ENCODE assay signal across 15 cellular contexts in the genomic region with DNA sequence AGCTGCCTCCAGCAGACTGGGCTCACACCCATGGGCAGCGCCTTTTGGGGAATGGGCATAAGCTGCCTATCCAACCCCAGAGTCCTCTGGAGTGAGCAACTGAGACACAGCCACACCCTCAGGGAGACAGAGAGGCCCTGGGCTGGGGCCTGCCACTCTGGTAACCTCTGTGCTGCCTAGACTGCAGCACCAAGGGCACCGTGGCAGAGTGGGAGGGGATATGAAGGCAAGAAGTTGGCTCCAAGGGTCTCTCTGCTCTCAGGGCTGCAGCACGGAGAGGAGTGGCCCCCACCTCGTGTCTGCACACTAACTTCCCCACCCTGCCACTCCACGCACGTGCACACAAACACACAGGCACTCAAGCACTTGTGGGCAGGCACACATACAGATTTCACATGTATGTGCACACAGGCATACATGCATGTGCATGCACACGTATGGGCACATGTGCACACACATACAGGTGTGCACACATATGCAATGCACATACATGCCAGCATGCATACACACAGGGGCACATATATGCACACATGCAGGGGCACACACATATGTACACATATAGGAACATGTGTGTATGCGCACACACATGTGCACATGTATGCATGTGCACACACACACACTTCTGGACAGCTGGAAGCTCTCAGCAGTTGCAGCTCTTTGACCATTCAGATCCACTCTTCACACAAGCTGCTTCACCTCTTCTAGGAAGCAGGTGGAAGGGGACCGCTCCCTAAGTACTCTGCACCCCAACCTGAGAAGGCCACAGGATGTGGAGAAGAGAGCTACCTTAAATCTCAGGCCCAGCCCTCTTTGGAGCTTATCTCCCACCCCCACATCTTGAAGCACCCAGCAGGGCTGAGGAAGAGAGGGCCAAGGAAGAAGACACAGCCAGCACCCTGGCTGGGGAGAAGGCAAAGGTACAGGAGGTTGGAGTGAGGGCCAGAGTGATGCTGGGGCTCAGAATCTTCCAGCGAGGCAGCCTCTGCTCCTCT. TPM values are rescaled to one million over a fixed set of nuclear protein-coding genes. Genes with fewer than 3 reads are reported as not detected.
DNase-seq lines count a peak whose midpoint lies in the region; ATAC-seq and TF ChIP-seq lines count a peak whose summit lies in the region.
"Had no signal": no experiment of that assay in that cellular context is flagged by ENCODE, and none has a peak within 500 bp of the region (broad histone marks: within the 10 kb centered on the region; RNA-seq: fewer than 3 reads in every experiment).

No MANE protein-coding gene starts in this region.

- TF ChIP-seq POLR2A in gastroesophageal sphincter (IDR thresholded peaks at IDR 0.05), result no peak

- no peak overlapping the region for H2AFZ ChIP-seq in DND-41 (ENCODE audit: low read depth, low read length)

- H3K4me1 Mint-ChIP-seq in T-helper 2 cell treated with Interferon-gamma antibody and Interleukin-4, amounts not matched to agents 5 μg/mL and 100 μg/mL, for 36 hours (ENCODE audit: low read depth), result peaks cover 60% of the 10 kb centered on the region
- H3K4me1 Mint-ChIP-seq in osteocyte (ENCODE audit: unreplicated experiment), result peaks cover 27% of the 10 kb centered on the region

- H3K79me2 ChIP-seq in DND-41 (ENCODE audit: insufficient read depth, low read length), result peaks cover 36% of the 10 kb centered on the region

- intact Hi-C loops in sciatic nerve (cut with DNase I), result no loop called here

- H3K4me1 ChIP-seq in DND-41 (ENCODE audit: insufficient read depth, low read length) (peaks cover 47% of the 10 kb centered on the region), gastroesophageal sphincter (peaks cover 5 to 94% (median 64%) of the 10 kb centered on the region in 3 donors)

- no peak for DNase-seq in DND-41
- no peak for DNase-seq in T-helper 2 cell treated with Interferon-gamma antibody and Interleukin-4, amounts not matched to agents 5 μg/mL and 100 μg/mL, for 36 hours (ENCODE audit: low spot score)
- no peak for DNase-seq in osteocyte (ENCODE audit: extremely low spot score, unreplicated experiment)
- no peak for DNase-seq in sciatic nerve (ENCODE audit: low spot score)
- DNase-seq in SIG-M5 treated with dmso at 0.1 percent for 504 hours (lab: John Stamatoyannopoulos, UW; ENCODE audit: unreplicated experiment), result no peak
- DNase-seq in foreskin fibroblast, result no peak
- DNase-seq: activated T-cell treated with anti-CD3 and anti-CD28 coated beads, Interleukin-2, amount 50 U/mL, for 48 hours; stimulated activated CD4-positive, alpha-beta T cell treated with anti-CD3 and anti-CD28 coated beads, Interleukin-2, amount 100 ng/mL, for 24 hours; stimulated activated naive CD4-positive, alpha-beta T cell had no signal

- peak overlapping the region; percentile 94 for H3K4me3 Mint-ChIP-seq in T-helper 2 cell treated with Interferon-gamma antibody and Interleukin-4, amounts not matched to agents 5 μg/mL and 100 μg/mL, for 36 hours
- H3K4me3 Mint-ChIP-seq in osteocyte (ENCODE audit: unreplicated experiment), result no peak overlapping the region
- H3K4me3 Mint-ChIP-seq: central memory CD8-positive, alpha-beta T cell had no signal

- no peak for ATAC-seq in DND-41 (ENCODE audit: insufficient read depth, low read depth)
- no peak for ATAC-seq in gastroesophageal sphincter
- no peak for ATAC-seq in sciatic nerve
- no peak for ATAC-seq in GM18520 (IDR thresholded peaks at IDR 0.05; ENCODE audit: unreplicated experiment)

- no peak overlapping the region; the same call in 1 of the 2 replicates for H3K27ac ChIP-seq in DND-41 (ENCODE audit: low read length)
- H3K27ac ChIP-seq in gastroesophageal sphincter, result peak overlapping the region; percentile 71 to 97 (median 94)
- H3K27ac ChIP-seq: HL-60 had no signal

- no peak overlapping the region for H3K4me3 ChIP-seq in DND-41 (ENCODE audit: low read depth in 1 of 2, low read length in 2 of 2)
- H3K4me3 ChIP-seq in gastroesophageal sphincter, result peak overlapping the region in 1 of 2 donors; percentile 44
- no peak overlapping the region for H3K4me3 ChIP-seq in foreskin fibroblast (ENCODE audit: low read depth in 1 of 2, low read length in 2 of 2)

- no peaks in the 10 kb centered on the region for H3K27me3 ChIP-seq in DND-41 (ENCODE audit: insufficient read depth, low read length, poor library complexity)
- H3K27me3 ChIP-seq in gastroesophageal sphincter, result no peaks in the 10 kb centered on the region
- H3K27me3 ChIP-seq: MG63 had no signal

- H3K9me3 ChIP-seq in DND-41 (ENCODE audit: insufficient read depth, low read length, severe bottlenecking), result no peaks in the 10 kb centered on the region
- no peaks in the 10 kb centered on the region for H3K9me3 ChIP-seq in gastroesophageal sphincter
- H3K9me3 ChIP-seq: MG63 had no signal

- H3K36me3 ChIP-seq in DND-41 (ENCODE audit: insufficient read depth, low read length), result no peaks in the 10 kb centered on the region
- no peaks in the 10 kb centered on the region for H3K36me3 ChIP-seq in gastroesophageal sphincter
- H3K36me3 ChIP-seq: MG63 had no signal

- H3K27me3 Mint-ChIP-seq in T-helper 2 cell treated with Interferon-gamma antibody and Interleukin-4, amounts not matched to agents 5 μg/mL and 100 μg/mL, for 36 hours (ENCODE audit: low read depth), result peaks cover under 1% of the 10 kb centered on the region
- peaks cover 48% of the 10 kb centered on the region for H3K27me3 Mint-ChIP-seq in osteocyte (ENCODE audit: unreplicated experiment)

- peaks cover 16% of the 10 kb centered on the region for H3K36me3 Mint-ChIP-seq in T-helper 2 cell treated with Interferon-gamma antibody and Interleukin-4, amounts not matched to agents 5 μg/mL and 100 μg/mL, for 36 hours (ENCODE audit: low read depth)
- H3K36me3 Mint-ChIP-seq in osteocyte (ENCODE audit: unreplicated experiment), result no peaks in the 10 kb centered on the region
- H3K36me3 Mint-ChIP-seq: CD4-positive, CD25-positive, alpha-beta regulatory T cell had no signal

- 60 to 68% methylated on average over 1 to 3 of the region's 10 CpGs for WGBS in gastroesophageal sphincter (ENCODE audit: low coverage in 1 of 2), 2 donors

- TF ChIP-seq EP300 in gastroesophageal sphincter (IDR thresholded peaks at IDR 0.05), result no peak

- H4K20me1 ChIP-seq in DND-41 (ENCODE audit: insufficient read depth, low read length), result peaks cover 80% of the 10 kb centered on the region

- H3K9ac ChIP-seq in DND-41 (ENCODE audit: low read depth, low read length), result no peak overlapping the region

- no peaks in the 10 kb centered on the region for H3K9me3 Mint-ChIP-seq in T-helper 2 cell treated with Interferon-gamma antibody and Interleukin-4, amounts not matched to agents 5 μg/mL and 100 μg/mL, for 36 hours
- H3K9me3 Mint-ChIP-seq in osteocyte (ENCODE audit: unreplicated experiment), result no peaks in the 10 kb centered on the region
- H3K9me3 Mint-ChIP-seq: central memory CD8-positive, alpha-beta T cell had no signal

- H3K4me2 ChIP-seq in DND-41 (ENCODE audit: insufficient read depth, low read length), result peak overlapping the region; percentile 22; the same call in 1 of the 2 replicates

- H3K27ac Mint-ChIP-seq in T-helper 2 cell treated with Interferon-gamma antibody and Interleukin-4, amounts not matched to agents 5 μg/mL and 100 μg/mL, for 36 hours, result peak overlapping the region; percentile 52
- H3K27ac Mint-ChIP-seq in osteocyte (ENCODE audit: unreplicated experiment), result peak overlapping the region; percentile 67

- TF ChIP-seq CTCF in DND-41 (IDR thresholded peaks at IDR 0.05; ENCODE audit: borderline replicate concordance, extremely low read depth, low read length, poor library complexity, severe bottlenecking), result no peak
- no peak for TF ChIP-seq CTCF in gastroesophageal sphincter (IDR thresholded peaks at IDR 0.05)
- TF ChIP-seq CTCF in osteocyte (IDR thresholded peaks at IDR 0.05), result no peak
- TF ChIP-seq CTCF in foreskin fibroblast (IDR thresholded peaks at IDR 0.05; ENCODE audit: low read depth, low read length), result no peak

RNA-seq across cellular contexts. Expression of a gene that starts 4.3 kb away (rescaled TPM):
- total RNA-seq in gastroesophageal sphincter (100 to 1,000 TPM in 1 of 4 donors, 10 to 100 TPM in 3; 24.1 to 120 (median 43.3) TPM), osteocyte (2.7 and 3.8 TPM in 2 replicates), sciatic nerve (13.5 TPM)
